ENCODE assay signal across 22 cellular contexts in genomic region chr2:233091595-233092375, GRCh38. TPM values are rescaled to one million over a fixed set of nuclear protein-coding genes. Genes with fewer than 3 reads are reported as not detected.
DNase-seq lines count a peak whose midpoint lies in the region; ATAC-seq and TF ChIP-seq lines count a peak whose summit lies in the region.
"Had no signal": no experiment of that assay in that cellular context is flagged by ENCODE, and none has a peak within 500 bp of the region (broad histone marks: within the 10 kb centered on the region; RNA-seq: fewer than 3 reads in every experiment).

No MANE protein-coding gene starts in this region.

- H3K27ac ChIP-seq in Peyer's patch (peak overlapping the region in 1 of 4 donors; percentile 78), endodermal cell (ENCODE audit: low read depth, low read length) (no peak overlapping the region), PC-9 (no peak overlapping the region)
- H3K27ac ChIP-seq: cardiac muscle cell, pancreas, RWPE1 had no signal

- POLR2A ChIA-PET in PC-9 (lab: Charles Lee; ENCODE audit: unreplicated experiment), result no interaction called here

- no peak overlapping the region for H2AFZ ChIP-seq in PC-9

- no peak for ATAC-seq in stimulated activated effector memory CD8-positive, alpha-beta T cell treated with anti-CD3 and anti-CD28 coated beads, Interleukin-12 subunit alpha, Interleukin-12 subunit beta, amount 100 ng/mL, for 72 hours
- ATAC-seq: activated CD4-positive, alpha-beta T cell treated with anti-CD3 and anti-CD28 coated beads for 36 hours had no signal

- TF ChIP-seq POLR2A in Peyer's patch (IDR thresholded peaks at IDR 0.05), result no peak

- H3K79me2 ChIP-seq in PC-9 (ENCODE audit: low read depth), result no peaks in the 10 kb centered on the region

- no peaks in the 10 kb centered on the region for H3F3A ChIP-seq in PC-9 (ENCODE audit: insufficient read depth, low read depth)

- intact Hi-C loops in PC-9 (cut with micrococcal nuclease; ENCODE audit: unreplicated experiment), result no loop called here

- WGBS in endodermal cell (ENCODE audit: insufficient coverage in 1 of 2, insufficient read length in 1 of 2), 2 experiments, result 79 to 94% methylated on average over 7 to 18 of the region's 18 CpGs

- no peaks in the 10 kb centered on the region for H3K9me2 ChIP-seq in PC-9 (ENCODE audit: insufficient read depth)

- no peaks in the 10 kb centered on the region for H3K27me3 ChIP-seq in Peyer's patch
- no peaks in the 10 kb centered on the region for H3K27me3 ChIP-seq in endodermal cell (ENCODE audit: control insufficient read depth, insufficient read depth, low read length, poor library complexity, severe bottlenecking)
- H3K27me3 ChIP-seq in PC-9 (ENCODE audit: insufficient read depth, low read depth), result no peaks in the 10 kb centered on the region
- H3K27me3 ChIP-seq: adrenal gland, cardiac muscle cell, tibial nerve had no signal

- H3K27me3 Mint-ChIP-seq in T-helper 2 cell treated with Interferon-gamma antibody and Interleukin-4, amounts not matched to agents 5 μg/mL and 100 μg/mL, for 36 hours (ENCODE audit: low read depth), result no peaks in the 10 kb centered on the region
- H3K27me3 Mint-ChIP-seq in endodermal cell (ENCODE audit: insufficient read depth), result no peaks in the 10 kb centered on the region
- H3K27me3 Mint-ChIP-seq: activated CD4-positive, alpha-beta T cell treated with anti-CD3 and anti-CD28 coated beads for 36 hours had no signal

- peaks cover 21% of the 10 kb centered on the region for H3K4me1 Mint-ChIP-seq in T-helper 2 cell treated with Interferon-gamma antibody and Interleukin-4, amounts not matched to agents 5 μg/mL and 100 μg/mL, for 36 hours (ENCODE audit: low read depth)
- H3K4me1 Mint-ChIP-seq in endodermal cell, result peaks cover 2% of the 10 kb centered on the region
- peaks cover 59% of the 10 kb centered on the region for H3K4me1 Mint-ChIP-seq in stimulated activated effector memory CD8-positive, alpha-beta T cell treated with anti-CD3 and anti-CD28 coated beads, Interleukin-12 subunit alpha, Interleukin-12 subunit beta, amount 100 ng/mL, for 72 hours

- no peaks in the 10 kb centered on the region for H3K9me3 Mint-ChIP-seq in T-helper 2 cell treated with Interferon-gamma antibody and Interleukin-4, amounts not matched to agents 5 μg/mL and 100 μg/mL, for 36 hours
- no peaks in the 10 kb centered on the region for H3K9me3 Mint-ChIP-seq in endodermal cell
- H3K9me3 Mint-ChIP-seq in stimulated activated effector memory CD8-positive, alpha-beta T cell treated with anti-CD3 and anti-CD28 coated beads, Interleukin-12 subunit alpha, Interleukin-12 subunit beta, amount 100 ng/mL, for 72 hours, result no peaks in the 10 kb centered on the region

- no peaks in the 10 kb centered on the region for H3K9me3 ChIP-seq in Peyer's patch
- peaks cover 5% of the 10 kb centered on the region for H3K9me3 ChIP-seq in endodermal cell (ENCODE audit: control insufficient read depth, low read length)
- H3K9me3 ChIP-seq in PC-9 (ENCODE audit: insufficient read depth, low read depth), result no peaks in the 10 kb centered on the region
- H3K9me3 ChIP-seq: adrenal gland, pancreas, tibial nerve had no signal

- DNase-seq in T-helper 2 cell treated with Interferon-gamma antibody and Interleukin-4, amounts not matched to agents 5 μg/mL and 100 μg/mL, for 36 hours (ENCODE audit: low spot score), result no peak
- no peak for DNase-seq in T-helper 2 cell
- peak in 2 of 3 donors; percentile 27 to 43 for DNase-seq in Peyer's patch
- DNase-seq in endodermal cell, result peak; percentile 26
- DNase-seq in stimulated activated effector memory CD8-positive, alpha-beta T cell treated with anti-CD3 and anti-CD28 coated beads, Interleukin-12 subunit alpha, Interleukin-12 subunit beta, amount 100 ng/mL, for 72 hours (ENCODE audit: low spot score in 2 of 2), result no peak
- no peak for DNase-seq in HPDE6-E6E7 (ENCODE audit: extremely low spot score)
- DNase-seq in PC-9, result no peak
- DNase-seq in NCI-H2029 (lab: John Stamatoyannopoulos, UW), result no peak
- DNase-seq: activated CD4-positive, alpha-beta T cell treated with anti-CD3 and anti-CD28 coated beads for 36 hours; hypothalamus; left cardiac atrium; NCI-H2107; NCI-H69; pancreas had no signal

- no peak overlapping the region for H3K9ac ChIP-seq in endodermal cell (ENCODE audit: extremely low read depth, low read length, poor library complexity, severe bottlenecking)

- no peak overlapping the region for H3K4me3 ChIP-seq in Peyer's patch
- H3K4me3 ChIP-seq in endodermal cell (ENCODE audit: low read length), result no peak overlapping the region
- no peak overlapping the region for H3K4me3 ChIP-seq in PC-9
- H3K4me3 ChIP-seq: adrenal gland, cardiac muscle cell, pancreas, skin epidermis, tibial nerve had no signal

- H4K20me1 ChIP-seq in PC-9 (ENCODE audit: insufficient read depth), result no peaks in the 10 kb centered on the region

- peaks cover 44% of the 10 kb centered on the region for H3K36me3 Mint-ChIP-seq in T-helper 2 cell treated with Interferon-gamma antibody and Interleukin-4, amounts not matched to agents 5 μg/mL and 100 μg/mL, for 36 hours (ENCODE audit: low read depth)
- H3K36me3 Mint-ChIP-seq in endodermal cell (ENCODE audit: low read depth), result no peaks in the 10 kb centered on the region
- peaks cover 66% of the 10 kb centered on the region for H3K36me3 Mint-ChIP-seq in stimulated activated effector memory CD8-positive, alpha-beta T cell treated with anti-CD3 and anti-CD28 coated beads, Interleukin-12 subunit alpha, Interleukin-12 subunit beta, amount 100 ng/mL, for 72 hours

- peak overlapping the region; percentile 13 for H3K27ac Mint-ChIP-seq in T-helper 2 cell treated with Interferon-gamma antibody and Interleukin-4, amounts not matched to agents 5 μg/mL and 100 μg/mL, for 36 hours
- no peak overlapping the region for H3K27ac Mint-ChIP-seq in endodermal cell
- peak overlapping the region; percentile 66 for H3K27ac Mint-ChIP-seq in stimulated activated effector memory CD8-positive, alpha-beta T cell treated with anti-CD3 and anti-CD28 coated beads, Interleukin-12 subunit alpha, Interleukin-12 subunit beta, amount 100 ng/mL, for 72 hours

- CTCF ChIA-PET in PC-9 (lab: Charles Lee), result no interaction called here

- TF ChIP-seq CTCF in Peyer's patch (IDR thresholded peaks at IDR 0.05) (no peak), endodermal cell (conservative IDR thresholded peaks at IDR 0.05) (no peak), PC-9 (conservative IDR thresholded peaks at IDR 0.05) (no peak)

- peaks cover 0 to 12% (median 6%) of the 10 kb centered on the region in 4 donors for H3K4me1 ChIP-seq in Peyer's patch
- peaks cover 13% of the 10 kb centered on the region for H3K4me1 ChIP-seq in endodermal cell (ENCODE audit: control insufficient read depth, insufficient read depth, low read length)
- no peaks in the 10 kb centered on the region for H3K4me1 ChIP-seq in PC-9 (replicated peaks; ENCODE audit: insufficient read depth)
- H3K4me1 ChIP-seq: pancreas had no signal

- H3K36me3 ChIP-seq in Peyer's patch, result no peaks in the 10 kb centered on the region
- no peaks in the 10 kb centered on the region for H3K36me3 ChIP-seq in endodermal cell (ENCODE audit: control insufficient read depth, insufficient read depth, low read length)
- no peaks in the 10 kb centered on the region for H3K36me3 ChIP-seq in PC-9 (ENCODE audit: low read depth)
- H3K36me3 ChIP-seq: adrenal gland, cardiac muscle cell, pancreas, tibial nerve had no signal

- no peak overlapping the region for H3K4me2 ChIP-seq in PC-9

- no TSS peak for BruUV-seq in PC-9 (replicated peaks; lab: Mats Ljungman, UMichigan)

- no peak overlapping the region for H3K4me3 Mint-ChIP-seq in T-helper 2 cell treated with Interferon-gamma antibody and Interleukin-4, amounts not matched to agents 5 μg/mL and 100 μg/mL, for 36 hours
- no peak overlapping the region for H3K4me3 Mint-ChIP-seq in endodermal cell
- no peak overlapping the region for H3K4me3 Mint-ChIP-seq in stimulated activated effector memory CD8-positive, alpha-beta T cell treated with anti-CD3 and anti-CD28 coated beads, Interleukin-12 subunit alpha, Interleukin-12 subunit beta, amount 100 ng/mL, for 72 hours
- H3K4me3 Mint-ChIP-seq: activated CD4-positive, alpha-beta T cell treated with anti-CD3 and anti-CD28 coated beads for 36 hours had no signal

RNA-seq across cellular contexts. Expression of gene INPP5D, which starts 31.6 kb away (rescaled TPM):
- total RNA-seq in Peyer's patch (100 to 1,000 TPM in 1 of 4 donors, 10 to 100 TPM in 3; 11.6 to 333 (median 26.2) TPM), endodermal cell (1 to 10 TPM in 1 of 2 donors, under 1 TPM in 1; 0.66 to 3.0 TPM), PC-9 (2021) (0.55 and 0.74 TPM in 2 replicates)
- polyA plus RNA-seq in endodermal cell (2013, experiment 1 of 2), result 4.5 TPM
- 3.7 TPM for polyA plus RNA-seq in endodermal cell (2013, experiment 2 of 2)
- total RNA-seq: Daoy had no signal

RNA-seq across cellular contexts. Expression of gene NEU2, which starts 59.3 kb away (rescaled TPM):
- not detected for total RNA-seq in Peyer's patch
- not detected for total RNA-seq in endodermal cell
- not detected for polyA plus RNA-seq in endodermal cell (2013, experiment 1 of 2)
- polyA plus RNA-seq in endodermal cell (2013, experiment 2 of 2), result not detected
- not detected in 2 replicates for total RNA-seq in PC-9 (2021)
- total RNA-seq: A172; activated CD4-positive, alpha-beta T cell treated with anti-CD3 and anti-CD28 coated beads for 36 hours; adrenal gland; cardiac muscle cell; Daoy; left cardiac atrium; mononuclear cell; pancreas; tibial nerve had no signal
- polyA plus RNA-seq: adrenal gland, cardiac muscle cell, pancreas had no signal

Comparison
In these comparisons a context has a peak if more than half of its experiments do, and no peak if none do; other contexts are left out.
1. DNase-seq: peak in Peyer's patch (2 of 3) and endodermal cell (single experiment); none in T-helper 2 cell treated with Interferon-gamma antibody and Interleukin-4, amounts not matched to agents 5 μg/mL and 100 μg/mL, for 36 hours (single experiment), T-helper 2 cell (0 of 5), stimulated activated effector memory CD8-positive, alpha-beta T cell treated with anti-CD3 and anti-CD28 coated beads, Interleukin-12 subunit alpha, Interleukin-12 subunit beta, amount 100 ng/mL, for 72 hours (0 of 2), HPDE6-E6E7 (single experiment), PC-9 (0 of 2) and NCI-H2029 (single experiment).